8 cellular contexts compared by ENCODE assay signal in the genomic region with DNA sequence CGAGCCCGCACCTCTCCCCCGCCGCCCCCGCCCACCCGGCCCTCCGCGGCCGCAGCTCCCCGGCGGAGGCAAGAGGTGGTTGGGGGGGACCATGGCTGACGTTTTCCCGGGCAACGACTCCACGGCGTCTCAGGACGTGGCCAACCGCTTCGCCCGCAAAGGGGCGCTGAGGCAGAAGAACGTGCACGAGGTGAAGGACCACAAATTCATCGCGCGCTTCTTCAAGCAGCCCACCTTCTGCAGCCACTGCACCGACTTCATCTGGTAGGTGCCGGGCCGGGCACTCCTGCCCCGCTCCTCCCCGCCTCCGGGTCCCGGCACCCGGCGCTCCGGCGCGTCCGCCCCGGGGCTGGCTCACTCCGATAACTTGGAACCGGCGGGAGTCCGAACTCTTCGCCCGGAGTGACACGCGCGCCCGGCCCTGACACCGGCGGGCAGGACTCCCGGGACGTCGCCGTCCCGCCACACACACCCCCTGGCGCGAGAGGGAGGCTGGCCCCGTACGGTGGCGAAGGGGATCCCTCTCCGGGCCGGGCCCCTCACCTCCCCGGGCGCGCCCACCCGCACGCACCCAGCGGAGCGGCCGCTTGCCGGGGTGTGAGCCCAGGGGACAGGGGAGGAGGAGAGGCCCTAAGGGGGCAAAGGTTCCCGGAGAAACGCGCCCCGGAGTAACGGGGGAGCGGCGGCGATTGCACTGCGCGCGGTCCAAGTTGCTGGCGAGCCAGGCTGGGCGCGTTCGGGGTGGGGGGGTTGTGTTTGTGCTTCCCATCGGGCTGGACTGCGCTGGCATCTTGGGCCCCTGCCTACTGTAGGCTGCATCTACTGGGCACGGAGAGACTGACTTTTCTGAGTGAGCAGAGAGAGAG. TPM values are rescaled to one million over a fixed set of nuclear protein-coding genes. Genes with fewer than 3 reads are reported as not detected.
DNase-seq lines count a peak whose midpoint lies in the region; ATAC-seq and TF ChIP-seq lines count a peak whose summit lies in the region.

No MANE protein-coding gene starts in this region.

- peaks cover 25% of the 10 kb centered on the region for H3K4me1 ChIP-seq in lower lobe of right lung

- H3K4me1 Mint-ChIP-seq in activated CD4-positive, alpha-beta memory T cell treated with anti-CD3 and anti-CD28 coated beads, Interleukin-2, amount 10 ng/mL, durations not matched to agents 7 days and 5 days = peaks cover 46% of the 10 kb centered on the region

- H3K27me3 Mint-ChIP-seq in activated CD4-positive, alpha-beta memory T cell treated with anti-CD3 and anti-CD28 coated beads, Interleukin-2, amount 10 ng/mL, durations not matched to agents 7 days and 5 days = peaks cover 10% of the 10 kb centered on the region

- peak overlapping the region; percentile 78 for H3K4me3 ChIP-seq in H7 (ENCODE audit: insufficient read depth, low read depth, low read length)
- peak overlapping the region; percentile 84 for H3K4me3 ChIP-seq in lower lobe of right lung

- peak; percentile 65 to 71 for ATAC-seq in lower lobe of right lung

- peaks cover 22% of the 10 kb centered on the region for H3K27me3 ChIP-seq in H7 (ENCODE audit: control insufficient read depth, insufficient read depth, low read length)
- no peaks in the 10 kb centered on the region for H3K27me3 ChIP-seq in lower lobe of right lung (ENCODE audit: low read depth)

- H3K9me3 Mint-ChIP-seq in activated CD4-positive, alpha-beta memory T cell treated with anti-CD3 and anti-CD28 coated beads, Interleukin-2, amount 10 ng/mL, durations not matched to agents 7 days and 5 days = no peaks in the 10 kb centered on the region

- H3K36me3 Mint-ChIP-seq in activated CD4-positive, alpha-beta memory T cell treated with anti-CD3 and anti-CD28 coated beads, Interleukin-2, amount 10 ng/mL, durations not matched to agents 7 days and 5 days (ENCODE audit: low read depth) = peaks cover 32% of the 10 kb centered on the region

- intact Hi-C loops in lower lobe of right lung (cut with DNase I) = no loop called here

- CTCF ChIA-PET in activated CD4-positive, alpha-beta memory T cell treated with anti-CD3 and anti-CD28 coated beads, Interleukin-2, amount 10 ng/mL, durations not matched to agents 7 days and 5 days (lab: Charles Lee) = interaction anchor here (1.0 to 2.0 kb wide), 4 partner anchors 10 to 264 kb away, joined by 3 to 13 read pairs (median 6); no protein-coding TSS in a partner anchor

- H3K27ac Mint-ChIP-seq in activated CD4-positive, alpha-beta memory T cell treated with anti-CD3 and anti-CD28 coated beads, Interleukin-2, amount 10 ng/mL, durations not matched to agents 7 days and 5 days = peak overlapping the region; percentile 95

- H3K9me3 ChIP-seq in lower lobe of right lung = no peaks in the 10 kb centered on the region

- no peak for TF ChIP-seq CTCF in lower lobe of right lung (IDR thresholded peaks at IDR 0.05)

- peak overlapping the region; percentile 100 for H3K4me3 Mint-ChIP-seq in activated CD4-positive, alpha-beta memory T cell treated with anti-CD3 and anti-CD28 coated beads, Interleukin-2, amount 10 ng/mL, durations not matched to agents 7 days and 5 days

- H3K36me3 ChIP-seq in H7 (replicated peaks; ENCODE audit: control insufficient read depth, insufficient read depth, low read length) (no peaks in the 10 kb centered on the region), lower lobe of right lung (no peaks in the 10 kb centered on the region)

- peak; percentile 73 for DNase-seq in Daoy (ENCODE audit: low read depth)
- DNase-seq in H7 = peak; percentile 69
- DNase-seq in NCI-H1092 treated with DMSO at 0.1 percent for 48 hours (lab: John Stamatoyannopoulos, UW) = peak; percentile 45
- DNase-seq in activated CD4-positive, alpha-beta memory T cell treated with anti-CD3 and anti-CD28 coated beads, Interleukin-2, amount 10 ng/mL, durations not matched to agents 7 days and 5 days = peak; percentile 57
- DNase-seq in effector CD8-positive, alpha-beta T cell (lab: John Stamatoyannopoulos, UW) = peak; percentile 35
- peak; percentile 67 for DNase-seq in lower lobe of right lung
- DNase-seq in stimulated activated CD4-positive, alpha-beta T cell treated with anti-CD3 and anti-CD28 coated beads, TNF-alpha, amount 100 ng/mL, for 1 hour (ENCODE audit: low read depth in 3 of 3, low spot score in 1 of 3) = peak in 2 of 3 donors; percentile 2 to 18
- no peak for DNase-seq in RPMI8226

- POLR2A ChIA-PET in activated CD4-positive, alpha-beta memory T cell treated with anti-CD3 and anti-CD28 coated beads, Interleukin-2, amount 10 ng/mL, durations not matched to agents 7 days and 5 days (lab: Charles Lee) = interaction anchor here (0.6 to 2.4 kb wide), 12 partner anchors 13 to 314 kb away, joined by 3 to 19 read pairs (median 4); no protein-coding TSS in a partner anchor

- peak overlapping the region; percentile 71 for H3K27ac ChIP-seq in lower lobe of right lung

RNA-seq across cellular contexts. Expression of gene PRKCA, which starts 0.6 kb away (rescaled TPM):
- total RNA-seq in Daoy (2014; rRNA removed; shearing (Covaris generic)) = 17.6 and 21.8 TPM in 2 replicates
- 10.0 and 10.3 TPM in 2 replicates for total RNA-seq in H7 (2014; rRNA removed; shearing (Covaris generic))
- total RNA-seq in activated CD4-positive, alpha-beta memory T cell treated with anti-CD3 and anti-CD28 coated beads, Interleukin-2, amount 10 ng/mL, durations not matched to agents 7 days and 5 days = 10 to 100 TPM; 57.6 to 61.3 TPM
- 29.0 TPM for total RNA-seq in lower lobe of right lung
